ENCODE assay signal across 1 cellular context in the genomic region with DNA sequence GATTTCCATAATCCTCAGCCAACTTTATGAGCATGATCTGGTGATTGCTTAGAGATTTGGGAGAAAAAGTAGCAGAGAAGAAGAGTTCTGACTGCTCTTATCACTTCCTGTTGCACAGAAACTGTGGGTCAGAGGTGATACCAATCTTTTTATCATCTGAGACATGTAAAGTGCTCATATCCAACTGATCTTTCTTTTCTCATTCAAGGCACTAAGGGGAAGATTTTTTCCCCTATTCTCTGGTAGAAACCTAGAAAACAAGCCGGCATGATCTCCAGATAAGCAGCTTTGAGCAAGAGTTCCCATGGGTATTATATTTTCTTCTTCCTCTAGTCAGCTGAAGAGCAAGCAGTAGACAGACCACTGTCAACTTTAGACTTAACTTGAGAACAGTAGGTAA.
TF ChIP-seq lines count a peak whose summit lies in the region.

No MANE protein-coding gene starts in this region.

TF ChIP-seq in IMR-90, 13 proteins besides CTCF, POLR2A, EP300 and RAD21:
- TF ChIP-seq MAZ (IDR thresholded peaks at IDR 0.05; ENCODE audit: borderline replicate concordance, low read depth, low read length) (no peak), CHD1 (IDR thresholded peaks at IDR 0.05; ENCODE audit: low read depth, low read length) (no peak), SMC3 (IDR thresholded peaks at IDR 0.05; ENCODE audit: low read depth, low read length) (no peak), FOS (IDR thresholded peaks at IDR 0.05; ENCODE audit: low read depth, low read length) (no peak), MXI1 (IDR thresholded peaks at IDR 0.05; ENCODE audit: borderline replicate concordance, low read depth, low read length) (no peak), CEBPB (IDR thresholded peaks at IDR 0.05; ENCODE audit: low read depth, low read length) (no peak), RCOR1 (IDR thresholded peaks at IDR 0.05; ENCODE audit: insufficient replicate concordance, low read length) (no peak), BHLHE40 (IDR thresholded peaks at IDR 0.05; ENCODE audit: low read depth, low read length) (no peak)
